ENCODE assay signal across 23 cellular contexts in genomic region chr2:46771309-46771708, GRCh38.
"Had no signal": no experiment of that assay in that cellular context is flagged by ENCODE, and none has a peak within 500 bp of the region (broad histone marks: within the 10 kb centered on the region; RNA-seq: fewer than 3 reads in every experiment).

No MANE protein-coding gene starts in this region.

- H3K27me3 ChIP-seq: foreskin keratinocyte, hepatocyte, pancreas, spleen, tibial artery, upper lobe of left lung, vagina had no signal

- H2AFZ ChIP-seq: hepatocyte had no signal

- H3K4me1 ChIP-seq: foreskin keratinocyte, prostate gland, tibial artery, upper lobe of left lung, vagina had no signal

- H3K27ac ChIP-seq: coronary artery, foreskin keratinocyte, pancreas, prostate gland, tibial artery, upper lobe of left lung, vagina had no signal

- H3K4me3 ChIP-seq: coronary artery, hepatocyte, mucosa of descending colon, pancreas, prostate gland, spleen, tibial artery, upper lobe of left lung, vagina had no signal

- ATAC-seq: foreskin keratinocyte; mucosa of descending colon; naive thymus-derived CD8-positive, alpha-beta T cell; sciatic nerve; stimulated activated memory B cell treated with anti-CD40 and anti-IgM and Interleukin-4, amounts not matched to agents 10 μg/mL and 1 μg/mL and 100 μg/mL, for 72 hours had no signal

- DNase-seq: effector CD4-positive, alpha-beta T cell; endodermal cell; erythroblast; foreskin keratinocyte; head of caudate nucleus; kidney; mucosa of descending colon; naive thymus-derived CD8-positive, alpha-beta T cell; pancreas; retina; spleen; stimulated activated CD4-positive, alpha-beta T cell treated with anti-CD3 and anti-CD28 coated beads, Interleukin-15, amount 100 ng/mL, for 24 hours; stimulated activated CD4-positive, alpha-beta T cell treated with anti-CD3 and anti-CD28 coated beads, Interleukin-1b, Interleukin-23, amount 100 ng/mL, for 48 hours; stimulated activated CD4-positive, alpha-beta T cell treated with anti-CD3 and anti-CD28 coated beads, Interleukin-4, amount 100 ng/mL, for 24 hours; tibial artery; upper lobe of left lung had no signal

- FAIRE-seq: endothelial cell of umbilical vein, kidney, pancreas had no signal

- H3K9me3 ChIP-seq: mucosa of descending colon, pancreas, prostate gland, spleen, tibial artery, upper lobe of left lung, vagina had no signal

- H3K36me3 ChIP-seq: pancreas, prostate gland, spleen, tibial artery, upper lobe of left lung, vagina had no signal

- H3K79me2 ChIP-seq: hepatocyte had no signal
